ENCODE assay signal across 11 cellular contexts in the genomic region with DNA sequence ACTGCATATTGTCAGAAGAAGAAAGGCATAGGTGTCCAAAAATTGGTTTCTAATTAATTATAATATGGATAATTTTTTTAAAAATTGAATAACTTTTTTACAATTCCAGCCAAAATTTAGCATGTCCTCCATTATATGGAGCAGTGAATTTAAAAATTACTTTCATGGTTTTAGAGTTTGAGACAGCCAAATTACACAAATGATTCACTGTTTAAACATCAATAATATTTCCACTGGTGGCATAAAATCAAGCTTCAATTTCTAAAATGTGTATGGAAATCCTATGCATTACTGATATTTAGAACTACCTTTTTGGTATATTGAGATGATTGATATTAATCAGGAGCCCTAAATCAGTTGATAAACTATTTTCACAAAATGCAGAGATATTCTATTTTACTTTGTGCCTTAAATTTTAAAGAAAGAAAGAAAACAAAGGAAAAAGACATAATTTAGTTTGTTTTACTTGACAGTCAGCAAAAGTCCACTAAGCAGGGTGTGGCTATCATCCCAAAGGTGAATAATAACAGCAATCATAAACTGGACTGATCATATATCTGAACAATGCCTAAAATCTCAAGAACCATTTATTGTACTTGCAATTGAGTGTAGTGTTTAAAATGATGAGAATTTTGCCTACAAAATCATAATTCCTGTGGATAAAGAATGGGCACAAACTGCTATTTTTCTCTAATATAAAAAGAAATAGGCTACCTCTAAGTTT. TPM values are rescaled to one million over a fixed set of nuclear protein-coding genes. Genes with fewer than 3 reads are reported as not detected.
"Had no signal": no experiment of that assay in that cellular context is flagged by ENCODE, and none has a peak within 500 bp of the region (broad histone marks: within the 10 kb centered on the region; RNA-seq: fewer than 3 reads in every experiment).

No MANE protein-coding gene starts in this region.

- H3K4me3 Mint-ChIP-seq: HFFc6 had no signal

- H3K9me3 Mint-ChIP-seq: HFFc6 had no signal

- H3K4me1 ChIP-seq: HAP-1 had no signal

- H3K27ac Mint-ChIP-seq: HFFc6 had no signal

- H3K9ac ChIP-seq: GM23248 had no signal

- H3K27ac ChIP-seq: GM23248 had no signal

- H2AFZ ChIP-seq: GM23248 had no signal

- H3K9me3 ChIP-seq: HAP-1 had no signal

- FAIRE-seq: HTR-8/SVneo, K562 had no signal

- DNase-seq: GM23248, GOT3, H7, HFFc6, IMR-90 had no signal

- ATAC-seq: HCT116, K562 had no signal

- H3K36me3 ChIP-seq: HAP-1 had no signal

- H3K4me3 ChIP-seq: GM23248, HAP-1, K562 had no signal

RNA-seq across cellular contexts. Expression of a gene that starts 34.2 kb away (rescaled TPM):
- total RNA-seq: GM23248, H4, H7, HFFc6, HT-29, IMR-90, K562 had no signal
- polyA plus RNA-seq: GM23248, IMR-90, K562 had no signal
